In the genomic region with DNA sequence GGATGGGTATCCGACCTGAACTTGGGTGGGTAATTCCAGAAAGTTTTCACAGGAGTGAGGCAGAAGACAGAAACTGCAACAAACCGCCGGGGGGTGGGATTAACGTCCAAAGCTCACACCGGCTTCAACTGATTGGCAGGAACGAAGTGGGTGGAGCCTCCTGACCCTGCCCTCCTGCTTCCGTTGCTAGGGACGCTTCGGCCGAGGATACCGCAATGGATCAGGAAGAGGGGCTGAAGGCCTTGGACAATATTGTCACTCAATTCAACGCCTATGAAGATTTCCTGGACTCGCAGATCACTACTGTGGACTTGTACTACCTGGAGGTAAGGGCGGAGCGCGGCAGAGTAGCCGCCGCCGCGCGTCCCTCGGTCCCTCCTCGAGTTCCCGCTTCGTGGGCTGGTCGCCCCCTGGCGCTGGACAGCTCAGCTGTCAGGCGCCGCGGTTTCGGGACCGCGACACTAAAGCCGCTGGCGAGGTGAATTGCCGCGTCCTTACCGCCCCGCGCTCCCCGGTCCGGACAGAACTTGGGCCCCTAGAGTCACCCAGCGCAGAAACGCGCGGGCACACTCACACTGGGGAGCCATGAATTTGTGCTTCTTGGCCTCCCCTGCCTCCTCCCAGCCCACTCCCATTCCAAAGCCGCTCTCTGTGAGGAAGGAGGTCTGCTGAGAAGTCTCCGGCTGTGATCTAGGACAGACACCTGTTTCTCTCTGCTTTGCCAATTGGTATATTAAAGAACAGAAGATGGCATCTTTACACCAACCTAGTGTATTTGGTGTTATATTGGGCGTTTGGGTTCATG, we compare ENCODE assay signal across 1 cellular context.
TF ChIP-seq lines count a peak whose summit lies in the region.

CFAP299 (plus strand) TSS at position 177 of the 805 bp plus-strand sequence.

TF ChIP-seq in K562, 482 proteins besides CTCF, POLR2A, EP300 and RAD21 (continued from another document and continues in another):
- TF ChIP-seq, protein P1, sequence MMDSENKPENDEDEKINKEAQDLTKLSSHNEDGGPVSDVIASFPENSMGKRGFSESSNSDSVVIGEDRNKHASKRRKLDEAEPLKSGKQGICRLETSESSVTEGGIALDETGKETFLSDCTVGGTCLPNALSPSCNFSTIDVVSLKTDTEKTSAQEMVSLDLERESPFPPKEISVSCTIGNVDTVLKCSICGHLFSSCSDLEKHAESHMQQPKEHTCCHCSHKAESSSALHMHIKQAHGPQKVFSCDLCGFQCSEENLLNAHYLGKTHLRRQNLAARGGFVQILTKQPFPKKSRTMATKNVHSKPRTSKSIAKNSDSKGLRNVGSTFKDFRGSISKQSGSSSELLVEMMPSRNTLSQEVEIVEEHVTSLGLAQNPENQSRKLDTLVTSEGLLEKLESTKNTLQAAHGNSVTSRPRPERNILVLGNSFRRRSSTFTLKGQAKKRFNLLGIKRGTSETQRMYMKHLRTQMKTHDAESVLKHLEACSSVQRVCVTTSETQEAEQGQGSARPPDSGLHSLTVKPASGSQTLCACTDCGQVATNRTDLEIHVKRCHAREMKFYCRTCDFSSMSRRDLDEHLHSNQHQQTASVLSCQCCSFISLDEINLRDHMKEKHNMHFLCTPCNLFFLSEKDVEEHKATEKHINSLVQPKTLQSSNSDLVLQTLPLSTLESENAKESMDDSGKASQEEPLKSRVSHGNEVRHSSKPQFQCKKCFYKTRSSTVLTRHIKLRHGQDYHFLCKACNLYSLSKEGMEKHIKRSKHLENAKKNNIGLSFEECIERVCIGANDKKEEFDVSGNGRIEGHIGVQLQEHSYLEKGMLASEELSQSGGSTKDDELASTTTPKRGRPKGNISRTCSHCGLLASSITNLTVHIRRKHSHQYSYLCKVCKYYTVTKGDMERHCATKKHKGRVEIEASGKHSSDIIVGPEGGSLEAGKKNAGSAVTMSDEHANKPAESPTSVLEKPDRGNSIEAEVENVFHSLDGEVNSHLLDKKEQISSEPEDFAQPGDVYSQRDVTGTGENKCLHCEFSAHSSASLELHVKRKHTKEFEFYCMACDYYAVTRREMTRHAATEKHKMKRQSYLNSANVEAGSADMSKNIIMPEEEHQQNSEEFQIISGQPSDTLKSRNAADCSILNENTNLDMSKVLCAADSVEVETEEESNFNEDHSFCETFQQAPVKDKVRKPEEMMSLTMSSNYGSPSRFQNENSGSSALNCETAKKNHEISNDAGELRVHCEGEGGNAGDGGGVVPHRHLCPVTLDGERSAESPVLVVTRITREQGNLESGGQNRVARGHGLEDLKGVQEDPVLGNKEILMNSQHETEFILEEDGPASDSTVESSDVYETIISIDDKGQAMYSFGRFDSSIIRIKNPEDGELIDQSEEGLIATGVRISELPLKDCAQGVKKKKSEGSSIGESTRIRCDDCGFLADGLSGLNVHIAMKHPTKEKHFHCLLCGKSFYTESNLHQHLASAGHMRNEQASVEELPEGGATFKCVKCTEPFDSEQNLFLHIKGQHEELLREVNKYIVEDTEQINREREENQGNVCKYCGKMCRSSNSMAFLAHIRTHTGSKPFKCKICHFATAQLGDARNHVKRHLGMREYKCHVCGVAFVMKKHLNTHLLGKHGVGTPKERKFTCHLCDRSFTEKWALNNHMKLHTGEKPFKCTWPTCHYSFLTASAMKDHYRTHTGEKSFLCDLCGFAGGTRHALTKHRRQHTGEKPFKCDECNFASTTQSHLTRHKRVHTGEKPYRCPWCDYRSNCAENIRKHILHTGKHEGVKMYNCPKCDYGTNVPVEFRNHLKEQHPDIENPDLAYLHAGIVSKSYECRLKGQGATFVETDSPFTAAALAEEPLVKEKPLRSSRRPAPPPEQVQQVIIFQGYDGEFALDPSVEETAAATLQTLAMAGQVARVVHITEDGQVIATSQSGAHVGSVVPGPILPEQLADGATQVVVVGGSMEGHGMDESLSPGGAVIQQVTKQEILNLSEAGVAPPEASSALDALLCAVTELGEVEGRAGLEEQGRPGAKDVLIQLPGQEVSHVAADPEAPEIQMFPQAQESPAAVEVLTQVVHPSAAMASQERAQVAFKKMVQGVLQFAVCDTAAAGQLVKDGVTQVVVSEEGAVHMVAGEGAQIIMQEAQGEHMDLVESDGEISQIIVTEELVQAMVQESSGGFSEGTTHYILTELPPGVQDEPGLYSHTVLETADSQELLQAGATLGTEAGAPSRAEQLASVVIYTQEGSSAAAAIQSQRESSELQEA (IDR thresholded peaks at IDR 0.05; ENCODE audit: low read depth) = no peak
- no peak for TF ChIP-seq PHTF2 (CRISPR knock-in tag; IDR thresholded peaks at IDR 0.05)
- 0 out of 2 replicates have a peak, but pooled peaks have one; percentile 32 for TF ChIP-seq TCF7 (IDR thresholded peaks at IDR 0.05; ENCODE audit: borderline replicate concordance)
- TF ChIP-seq ZC3H8 (IDR thresholded peaks at IDR 0.05) = no peak
- TF ChIP-seq USF2 (CRISPR knock-in tag; IDR thresholded peaks at IDR 0.05) = no peak
- TF ChIP-seq DIDO1 (tag; IDR thresholded peaks at IDR 0.05; ENCODE audit: low read depth) = no peak
- TF ChIP-seq ILF3 (IDR thresholded peaks at IDR 0.05; ENCODE audit: borderline replicate concordance) = no peak
- TF ChIP-seq HMG20B (CRISPR knock-in tag; IDR thresholded peaks at IDR 0.05) = no peak
- no peak for TF ChIP-seq CHD2 (IDR thresholded peaks at IDR 0.05; ENCODE audit: low read depth, low read length)
- TF ChIP-seq, protein P2, sequence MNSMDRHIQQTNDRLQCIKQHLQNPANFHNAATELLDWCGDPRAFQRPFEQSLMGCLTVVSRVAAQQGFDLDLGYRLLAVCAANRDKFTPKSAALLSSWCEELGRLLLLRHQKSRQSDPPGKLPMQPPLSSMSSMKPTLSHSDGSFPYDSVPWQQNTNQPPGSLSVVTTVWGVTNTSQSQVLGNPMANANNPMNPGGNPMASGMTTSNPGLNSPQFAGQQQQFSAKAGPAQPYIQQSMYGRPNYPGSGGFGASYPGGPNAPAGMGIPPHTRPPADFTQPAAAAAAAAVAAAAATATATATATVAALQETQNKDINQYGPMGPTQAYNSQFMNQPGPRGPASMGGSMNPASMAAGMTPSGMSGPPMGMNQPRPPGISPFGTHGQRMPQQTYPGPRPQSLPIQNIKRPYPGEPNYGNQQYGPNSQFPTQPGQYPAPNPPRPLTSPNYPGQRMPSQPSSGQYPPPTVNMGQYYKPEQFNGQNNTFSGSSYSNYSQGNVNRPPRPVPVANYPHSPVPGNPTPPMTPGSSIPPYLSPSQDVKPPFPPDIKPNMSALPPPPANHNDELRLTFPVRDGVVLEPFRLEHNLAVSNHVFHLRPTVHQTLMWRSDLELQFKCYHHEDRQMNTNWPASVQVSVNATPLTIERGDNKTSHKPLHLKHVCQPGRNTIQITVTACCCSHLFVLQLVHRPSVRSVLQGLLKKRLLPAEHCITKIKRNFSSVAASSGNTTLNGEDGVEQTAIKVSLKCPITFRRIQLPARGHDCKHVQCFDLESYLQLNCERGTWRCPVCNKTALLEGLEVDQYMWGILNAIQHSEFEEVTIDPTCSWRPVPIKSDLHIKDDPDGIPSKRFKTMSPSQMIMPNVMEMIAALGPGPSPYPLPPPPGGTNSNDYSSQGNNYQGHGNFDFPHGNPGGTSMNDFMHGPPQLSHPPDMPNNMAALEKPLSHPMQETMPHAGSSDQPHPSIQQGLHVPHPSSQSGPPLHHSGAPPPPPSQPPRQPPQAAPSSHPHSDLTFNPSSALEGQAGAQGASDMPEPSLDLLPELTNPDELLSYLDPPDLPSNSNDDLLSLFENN (IDR thresholded peaks at IDR 0.05; ENCODE audit: low read depth in 2 of 2, low read length in 2 of 2) = no peak
- TF ChIP-seq HDAC6 (IDR thresholded peaks at IDR 0.05; ENCODE audit: low read depth, low read length) = no peak
- TF ChIP-seq CCAR2 (IDR thresholded peaks at IDR 0.05; ENCODE audit: low read depth, low read length) = no peak
- TF ChIP-seq ZNF395 (CRISPR knock-in tag; IDR thresholded peaks at IDR 0.05) = no peak
- no peak for TF ChIP-seq PCBP2 (IDR thresholded peaks at IDR 0.05; ENCODE audit: low read depth, low read length, poor library complexity, severe bottlenecking)
- TF ChIP-seq, protein P3, sequence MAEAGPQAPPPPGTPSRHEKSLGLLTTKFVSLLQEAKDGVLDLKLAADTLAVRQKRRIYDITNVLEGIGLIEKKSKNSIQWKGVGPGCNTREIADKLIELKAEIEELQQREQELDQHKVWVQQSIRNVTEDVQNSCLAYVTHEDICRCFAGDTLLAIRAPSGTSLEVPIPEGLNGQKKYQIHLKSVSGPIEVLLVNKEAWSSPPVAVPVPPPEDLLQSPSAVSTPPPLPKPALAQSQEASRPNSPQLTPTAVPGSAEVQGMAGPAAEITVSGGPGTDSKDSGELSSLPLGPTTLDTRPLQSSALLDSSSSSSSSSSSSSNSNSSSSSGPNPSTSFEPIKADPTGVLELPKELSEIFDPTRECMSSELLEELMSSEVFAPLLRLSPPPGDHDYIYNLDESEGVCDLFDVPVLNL (CRISPR knock-in tag; IDR thresholded peaks at IDR 0.05; ENCODE audit: low read depth) = peak; percentile 80; the same call in 1 of the 2 replicates
- TF ChIP-seq ZNF76 (CRISPR knock-in tag; IDR thresholded peaks at IDR 0.05; ENCODE audit: borderline replicate concordance) = no peak
- no peak for TF ChIP-seq ATF1 (CRISPR knock-in tag; IDR thresholded peaks at IDR 0.05)
- peak; percentile 58 for TF ChIP-seq ATF1 (tag; IDR thresholded peaks at IDR 0.05)
- TF ChIP-seq, protein P4, sequence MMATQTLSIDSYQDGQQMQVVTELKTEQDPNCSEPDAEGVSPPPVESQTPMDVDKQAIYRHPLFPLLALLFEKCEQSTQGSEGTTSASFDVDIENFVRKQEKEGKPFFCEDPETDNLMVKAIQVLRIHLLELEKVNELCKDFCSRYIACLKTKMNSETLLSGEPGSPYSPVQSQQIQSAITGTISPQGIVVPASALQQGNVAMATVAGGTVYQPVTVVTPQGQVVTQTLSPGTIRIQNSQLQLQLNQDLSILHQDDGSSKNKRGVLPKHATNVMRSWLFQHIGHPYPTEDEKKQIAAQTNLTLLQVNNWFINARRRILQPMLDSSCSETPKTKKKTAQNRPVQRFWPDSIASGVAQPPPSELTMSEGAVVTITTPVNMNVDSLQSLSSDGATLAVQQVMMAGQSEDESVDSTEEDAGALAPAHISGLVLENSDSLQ (IDR thresholded peaks at IDR 0.05) = peak; percentile 96
- TF ChIP-seq SMAD4 (CRISPR knock-in tag; conservative IDR thresholded peaks at IDR 0.05) = peak; percentile 58
- TF ChIP-seq CBFA2T2 (conservative IDR thresholded peaks at IDR 0.05) = no peak
- 0 out of 2 replicates have a peak, but pooled peaks have one; percentile 19 for TF ChIP-seq XRCC5 (IDR thresholded peaks at IDR 0.05; ENCODE audit: low read depth, low read length)
- no peak for TF ChIP-seq GATA2 (CRISPR knock-in tag; IDR thresholded peaks at IDR 0.05)
- peak; percentile 98; a peak in 3 of 4 replicates for TF ChIP-seq SIN3A (IDR thresholded peaks at IDR 0.05; ENCODE audit: borderline replicate concordance in 2 of 2, control insufficient read depth in 1 of 2, low read depth in 2 of 2, low read length in 2 of 2)
- TF ChIP-seq EWSR1 (IDR thresholded peaks at IDR 0.05; ENCODE audit: borderline replicate concordance, low read depth, partially characterized antibody) = no peak
- TF ChIP-seq ZNF551 (CRISPR knock-in tag; IDR thresholded peaks at IDR 0.05) = no peak
- TF ChIP-seq ZKSCAN3 (CRISPR knock-in tag; IDR thresholded peaks at IDR 0.05) = no peak
- TF ChIP-seq EP400 (IDR thresholded peaks at IDR 0.05) = no peak; the same call in none of the 2 replicates
- TF ChIP-seq, protein P5, sequence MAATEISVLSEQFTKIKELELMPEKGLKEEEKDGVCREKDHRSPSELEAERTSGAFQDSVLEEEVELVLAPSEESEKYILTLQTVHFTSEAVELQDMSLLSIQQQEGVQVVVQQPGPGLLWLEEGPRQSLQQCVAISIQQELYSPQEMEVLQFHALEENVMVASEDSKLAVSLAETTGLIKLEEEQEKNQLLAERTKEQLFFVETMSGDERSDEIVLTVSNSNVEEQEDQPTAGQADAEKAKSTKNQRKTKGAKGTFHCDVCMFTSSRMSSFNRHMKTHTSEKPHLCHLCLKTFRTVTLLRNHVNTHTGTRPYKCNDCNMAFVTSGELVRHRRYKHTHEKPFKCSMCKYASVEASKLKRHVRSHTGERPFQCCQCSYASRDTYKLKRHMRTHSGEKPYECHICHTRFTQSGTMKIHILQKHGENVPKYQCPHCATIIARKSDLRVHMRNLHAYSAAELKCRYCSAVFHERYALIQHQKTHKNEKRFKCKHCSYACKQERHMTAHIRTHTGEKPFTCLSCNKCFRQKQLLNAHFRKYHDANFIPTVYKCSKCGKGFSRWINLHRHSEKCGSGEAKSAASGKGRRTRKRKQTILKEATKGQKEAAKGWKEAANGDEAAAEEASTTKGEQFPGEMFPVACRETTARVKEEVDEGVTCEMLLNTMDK (IDR thresholded peaks at IDR 0.05; ENCODE audit: borderline replicate concordance, insufficient read depth, low read depth, low read length, poor library complexity, severe bottlenecking) = peak; percentile 95
- TF ChIP-seq, protein P6, sequence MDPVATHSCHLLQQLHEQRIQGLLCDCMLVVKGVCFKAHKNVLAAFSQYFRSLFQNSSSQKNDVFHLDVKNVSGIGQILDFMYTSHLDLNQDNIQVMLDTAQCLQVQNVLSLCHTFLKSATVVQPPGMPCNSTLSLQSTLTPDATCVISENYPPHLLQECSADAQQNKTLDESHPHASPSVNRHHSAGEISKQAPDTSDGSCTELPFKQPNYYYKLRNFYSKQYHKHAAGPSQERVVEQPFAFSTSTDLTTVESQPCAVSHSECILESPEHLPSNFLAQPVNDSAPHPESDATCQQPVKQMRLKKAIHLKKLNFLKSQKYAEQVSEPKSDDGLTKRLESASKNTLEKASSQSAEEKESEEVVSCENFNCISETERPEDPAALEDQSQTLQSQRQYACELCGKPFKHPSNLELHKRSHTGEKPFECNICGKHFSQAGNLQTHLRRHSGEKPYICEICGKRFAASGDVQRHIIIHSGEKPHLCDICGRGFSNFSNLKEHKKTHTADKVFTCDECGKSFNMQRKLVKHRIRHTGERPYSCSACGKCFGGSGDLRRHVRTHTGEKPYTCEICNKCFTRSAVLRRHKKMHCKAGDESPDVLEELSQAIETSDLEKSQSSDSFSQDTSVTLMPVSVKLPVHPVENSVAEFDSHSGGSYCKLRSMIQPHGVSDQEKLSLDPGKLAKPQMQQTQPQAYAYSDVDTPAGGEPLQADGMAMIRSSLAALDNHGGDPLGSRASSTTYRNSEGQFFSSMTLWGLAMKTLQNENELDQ (CRISPR knock-in tag; IDR thresholded peaks at IDR 0.05; ENCODE audit: borderline replicate concordance) = no peak
- TF ChIP-seq ZNF766 (CRISPR knock-in tag; conservative IDR thresholded peaks at IDR 0.05) = 0 out of 2 replicates have a peak, but pooled peaks have one; percentile 19
- TF ChIP-seq ZZZ3 (IDR thresholded peaks at IDR 0.05) = no peak
- TF ChIP-seq MCM3 (IDR thresholded peaks at IDR 0.05) = no peak
- no peak for TF ChIP-seq ILK (tag; IDR thresholded peaks at IDR 0.05; ENCODE audit: borderline replicate concordance, low read depth)
- no peak for TF ChIP-seq PURB (CRISPR knock-in tag; IDR thresholded peaks at IDR 0.05; ENCODE audit: low read depth)
